ENCODE assay signal across 1 cellular context in the genomic region with DNA sequence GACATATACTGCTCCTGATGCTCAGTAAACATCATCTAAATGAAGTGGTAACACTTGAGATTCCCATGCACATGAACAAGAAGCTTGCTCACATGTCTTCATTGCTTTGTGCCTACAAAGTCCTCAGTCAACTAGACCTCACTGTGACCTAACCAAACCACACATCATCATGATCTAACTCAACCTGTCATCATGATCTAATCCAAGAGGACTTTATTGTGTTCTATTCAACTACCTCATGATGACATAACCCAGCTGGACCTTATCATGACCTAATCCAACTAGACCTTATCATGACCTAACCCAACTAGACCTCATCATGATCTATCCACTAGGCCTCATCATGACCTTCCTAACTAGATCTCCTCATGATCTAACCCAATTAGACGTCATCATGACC.
TF ChIP-seq lines count a peak whose summit lies in the region.

No MANE protein-coding gene starts in this region.

TF ChIP-seq in HEK293, 187 proteins besides CTCF, POLR2A, EP300 and RAD21 (continued from another document and continues in another):
- TF ChIP-seq, protein P1, sequence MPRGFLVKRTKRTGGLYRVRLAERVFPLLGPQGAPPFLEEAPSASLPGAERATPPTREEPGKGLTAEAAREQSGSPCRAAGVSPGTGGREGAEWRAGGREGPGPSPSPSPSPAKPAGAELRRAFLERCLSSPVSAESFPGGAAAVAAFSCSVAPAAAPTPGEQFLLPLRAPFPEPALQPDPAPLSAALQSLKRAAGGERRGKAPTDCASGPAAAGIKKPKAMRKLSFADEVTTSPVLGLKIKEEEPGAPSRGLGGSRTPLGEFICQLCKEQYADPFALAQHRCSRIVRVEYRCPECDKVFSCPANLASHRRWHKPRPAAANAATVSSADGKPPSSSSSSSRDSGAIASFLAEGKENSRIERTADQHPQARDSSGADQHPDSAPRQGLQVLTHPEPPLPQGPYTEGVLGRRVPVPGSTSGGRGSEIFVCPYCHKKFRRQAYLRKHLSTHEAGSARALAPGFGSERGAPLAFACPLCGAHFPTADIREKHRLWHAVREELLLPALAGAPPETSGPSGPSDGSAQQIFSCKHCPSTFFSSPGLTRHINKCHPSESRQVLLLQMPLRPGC (tag by site-specific recombination; IDR thresholded peaks at IDR 0.05) = peak; percentile 97
- TF ChIP-seq ZNF133 (tag by site-specific recombination; IDR thresholded peaks at IDR 0.05) (no peak), ZNF366 (tag by site-specific recombination; conservative IDR thresholded peaks at IDR 0.05) (peak; percentile 89), ZNF223 (tag by site-specific recombination; IDR thresholded peaks at IDR 0.05) (no peak), ZNF175 (tag by site-specific recombination; IDR thresholded peaks at IDR 0.05) (no peak), ZNF580 (tag by site-specific recombination; IDR thresholded peaks at IDR 0.05) (no peak), ZFP69B (tag by site-specific recombination; IDR thresholded peaks at IDR 0.05) (peak; percentile 68; the same call in 1 of the 2 replicates), ZNF23 (tag by site-specific recombination; IDR thresholded peaks at IDR 0.05; ENCODE audit: borderline replicate concordance) (peak; percentile 37; the same call in 1 of the 2 replicates), ZNF670 (tag by site-specific recombination; IDR thresholded peaks at IDR 0.05; ENCODE audit: low read depth) (no peak), ZNF248 (tag by site-specific recombination; IDR thresholded peaks at IDR 0.05) (no peak), ZNF19 (tag by site-specific recombination; IDR thresholded peaks at IDR 0.05; ENCODE audit: low read depth) (no peak), ZNF530 (tag by site-specific recombination; IDR thresholded peaks at IDR 0.05; ENCODE audit: low read depth) (no peak), ZEB2 (tag by site-specific recombination; IDR thresholded peaks at IDR 0.05) (peak; percentile 63; the same call in 1 of the 2 replicates), ZNF292 (tag by site-specific recombination; IDR thresholded peaks at IDR 0.05; ENCODE audit: borderline replicate concordance, low read depth) (no peak), ZNF398 (tag by site-specific recombination; IDR thresholded peaks at IDR 0.05) (peak; percentile 55; the same call in 1 of the 2 replicates), GLIS1 (tag by site-specific recombination; IDR thresholded peaks at IDR 0.05) (no peak), ZNF112 (tag by site-specific recombination; IDR thresholded peaks at IDR 0.05) (no peak), ZNF510 (tag by site-specific recombination; IDR thresholded peaks at IDR 0.05; ENCODE audit: insufficient replicate concordance) (no peak), MEIS1 (CRISPR knock-in tag; IDR thresholded peaks at IDR 0.05; ENCODE audit: borderline replicate concordance) (no peak), ZNF280C (tag by site-specific recombination; IDR thresholded peaks at IDR 0.05) (no peak), AEBP2 (tag by site-specific recombination; IDR thresholded peaks at IDR 0.05; ENCODE audit: borderline replicate concordance) (no peak), ZNF610 (tag by site-specific recombination; IDR thresholded peaks at IDR 0.05; ENCODE audit: borderline replicate concordance) (no peak), ZNF549 (tag by site-specific recombination; IDR thresholded peaks at IDR 0.05) (no peak), ZNF658 (tag by site-specific recombination; IDR thresholded peaks at IDR 0.05) (no peak), ZNF529 (tag by site-specific recombination; IDR thresholded peaks at IDR 0.05; ENCODE audit: insufficient replicate concordance) (no peak), ZBTB21 (tag by site-specific recombination; IDR thresholded peaks at IDR 0.05) (peak; percentile 95), SALL2 (tag by site-specific recombination; IDR thresholded peaks at IDR 0.05; ENCODE audit: borderline replicate concordance) (no peak), SP2 (tag by site-specific recombination; IDR thresholded peaks at IDR 0.05) (no peak; the same call in 1 of the 2 replicates), ZNF335 (tag by site-specific recombination; conservative IDR thresholded peaks at IDR 0.05) (no peak), ZNF324 (tag by site-specific recombination; IDR thresholded peaks at IDR 0.05) (peak; percentile 89), ZNF404 (tag by site-specific recombination; IDR thresholded peaks at IDR 0.05) (no peak), ZNF768 (tag by site-specific recombination; IDR thresholded peaks at IDR 0.05) (no peak), ZNF777 (tag by site-specific recombination; IDR thresholded peaks at IDR 0.05; ENCODE audit: borderline replicate concordance) (no peak), ZNF266 (tag by site-specific recombination; IDR thresholded peaks at IDR 0.05; ENCODE audit: low read depth) (no peak), ZNF660 (tag by site-specific recombination; IDR thresholded peaks at IDR 0.05) (peak; percentile 63; the same call in 1 of the 2 replicates), GLI4 (tag by site-specific recombination; IDR thresholded peaks at IDR 0.05) (no peak), ZNF146 (tag by site-specific recombination; IDR thresholded peaks at IDR 0.05) (peak; percentile 25; the same call in 1 of the 2 replicates), HOXA7 (CRISPR knock-in tag; IDR thresholded peaks at IDR 0.05; ENCODE audit: borderline replicate concordance) (no peak), ZBTB10 (tag by site-specific recombination; IDR thresholded peaks at IDR 0.05) (no peak), ZNF837 (tag by site-specific recombination; IDR thresholded peaks at IDR 0.05) (no peak), ZNF274 (IDR thresholded peaks at IDR 0.05; ENCODE audit: low read length) (no peak), ZNF274 (tag by site-specific recombination; IDR thresholded peaks at IDR 0.05; ENCODE audit: borderline replicate concordance) (no peak), ZNF140 (tag by site-specific recombination; IDR thresholded peaks at IDR 0.05) (no peak), ZNF138 (tag by site-specific recombination; IDR thresholded peaks at IDR 0.05; ENCODE audit: borderline replicate concordance) (no peak), ZNF561 (tag by site-specific recombination; IDR thresholded peaks at IDR 0.05; ENCODE audit: borderline replicate concordance) (no peak), ZSCAN16 (tag by site-specific recombination; IDR thresholded peaks at IDR 0.05) (no peak), IKZF3 (tag by site-specific recombination; IDR thresholded peaks at IDR 0.05) (no peak), ZNF76 (tag by site-specific recombination; IDR thresholded peaks at IDR 0.05; ENCODE audit: borderline replicate concordance, low read depth) (no peak), ZBTB17 (tag by site-specific recombination; IDR thresholded peaks at IDR 0.05) (no peak), MYNN (tag by site-specific recombination; IDR thresholded peaks at IDR 0.05; ENCODE audit: borderline replicate concordance) (peak; percentile 34; the same call in 1 of the 2 replicates), YY2 (tag by site-specific recombination; IDR thresholded peaks at IDR 0.05) (no peak), ZNF626 (tag by site-specific recombination; IDR thresholded peaks at IDR 0.05) (no peak), ZNF747 (tag by site-specific recombination; IDR thresholded peaks at IDR 0.05) (no peak), TCF7L2 (IDR thresholded peaks at IDR 0.05; ENCODE audit: borderline replicate concordance, low read depth, low read length) (no peak), ZNF791 (tag by site-specific recombination; IDR thresholded peaks at IDR 0.05) (no peak), ZNF600 (tag by site-specific recombination; IDR thresholded peaks at IDR 0.05) (no peak), ZNF571 (tag by site-specific recombination; IDR thresholded peaks at IDR 0.05) (no peak), KLF17 (tag by site-specific recombination; IDR thresholded peaks at IDR 0.05) (peak; percentile 70), SP3 (tag by site-specific recombination; IDR thresholded peaks at IDR 0.05) (peak; percentile 52), GLIS2 (tag by site-specific recombination; IDR thresholded peaks at IDR 0.05) (no peak; the same call in 1 of the 2 replicates)
- TF ChIP-seq, protein P2, sequence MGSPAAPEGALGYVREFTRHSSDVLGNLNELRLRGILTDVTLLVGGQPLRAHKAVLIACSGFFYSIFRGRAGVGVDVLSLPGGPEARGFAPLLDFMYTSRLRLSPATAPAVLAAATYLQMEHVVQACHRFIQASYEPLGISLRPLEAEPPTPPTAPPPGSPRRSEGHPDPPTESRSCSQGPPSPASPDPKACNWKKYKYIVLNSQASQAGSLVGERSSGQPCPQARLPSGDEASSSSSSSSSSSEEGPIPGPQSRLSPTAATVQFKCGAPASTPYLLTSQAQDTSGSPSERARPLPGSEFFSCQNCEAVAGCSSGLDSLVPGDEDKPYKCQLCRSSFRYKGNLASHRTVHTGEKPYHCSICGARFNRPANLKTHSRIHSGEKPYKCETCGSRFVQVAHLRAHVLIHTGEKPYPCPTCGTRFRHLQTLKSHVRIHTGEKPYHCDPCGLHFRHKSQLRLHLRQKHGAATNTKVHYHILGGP (tag by site-specific recombination; IDR thresholded peaks at IDR 0.05) = no peak
